Comparison of ENCODE assay signal across 21 cellular contexts in genomic region chr14:95250126-95250824, GRCh38.
DNase-seq lines count a peak whose midpoint lies in the region; ATAC-seq and TF ChIP-seq lines count a peak whose summit lies in the region.
"Had no signal": no experiment of that assay in that cellular context is flagged by ENCODE, and none has a peak within 500 bp of the region (broad histone marks: within the 10 kb centered on the region; RNA-seq: fewer than 3 reads in every experiment).

No MANE protein-coding gene starts in this region.

- H2BK120ac ChIP-seq in mesendoderm (ENCODE audit: low read depth, low read length), result no peak overlapping the region
- no peak overlapping the region for H2BK120ac ChIP-seq in neuronal stem cell (ENCODE audit: low read depth, low read length)

- H3K23ac ChIP-seq in mesendoderm (ENCODE audit: low read length) (no peak overlapping the region), neuronal stem cell (ENCODE audit: low read depth, low read length, poor library complexity) (no peak overlapping the region)

- no peak overlapping the region for H3K4ac ChIP-seq in mesendoderm (ENCODE audit: low read depth, low read length)
- no peak overlapping the region for H3K4ac ChIP-seq in neuronal stem cell (ENCODE audit: low read length)

- no peak overlapping the region for H4K91ac ChIP-seq in neuronal stem cell (ENCODE audit: low read depth, low read length, poor library complexity)

- H3K27me3 Mint-ChIP-seq in MCF 10A (ENCODE audit: insufficient read depth, unreplicated experiment) (no peaks in the 10 kb centered on the region), T-cell (peaks cover 3 to 5% of the 10 kb centered on the region in 2 donors)

- BruUV-seq in MCF 10A (replicated peaks; lab: Mats Ljungman, UMichigan), result no TSS peak

- CTCF ChIA-PET in MCF 10A (lab: Yijun Ruan, JAX) (interaction anchor here (1.6 to 1.7 kb wide), 2 partner anchors 10 to 18 kb away, joined by 5 read pairs; no protein-coding TSS in a partner anchor), T-cell (lab: Charles Lee) (no interaction called here)

- peak overlapping the region; percentile 51 for H3K18ac ChIP-seq in mesendoderm (ENCODE audit: low read length)
- H3K18ac ChIP-seq in neuronal stem cell (ENCODE audit: low read length), result no peak overlapping the region

- no peaks in the 10 kb centered on the region for H3K27me3 ChIP-seq in ACC112 (ENCODE audit: insufficient read depth, low read length)
- no peaks in the 10 kb centered on the region for H3K27me3 ChIP-seq in mesendoderm (ENCODE audit: insufficient read depth, low read length, poor library complexity)
- H3K27me3 ChIP-seq in neuronal stem cell (ENCODE audit: control insufficient read depth in 3 of 3, insufficient read depth in 3 of 3, low read depth in 1 of 3, low read length in 3 of 3), result no peaks in the 10 kb centered on the region
- H3K27me3 ChIP-seq in right atrium auricular region, result no peaks in the 10 kb centered on the region
- H3K27me3 ChIP-seq: left lung, sigmoid colon, upper lobe of left lung had no signal

- no peak overlapping the region for H4K5ac ChIP-seq in mesendoderm (ENCODE audit: low read length)

- H3K4me1 Mint-ChIP-seq in MCF 10A (ENCODE audit: insufficient read depth, unreplicated experiment) (peaks cover 17% of the 10 kb centered on the region), T-cell (no peaks in the 10 kb centered on the region)

- peaks cover 5% of the 10 kb centered on the region for H3K79me2 ChIP-seq in ACC112 (ENCODE audit: control insufficient read depth, insufficient read depth, low read length, unreplicated experiment)
- H3K79me2 ChIP-seq in mesendoderm (ENCODE audit: control insufficient read depth, insufficient read depth, low read length), result no peaks in the 10 kb centered on the region

- H2BK15ac ChIP-seq in mesendoderm (replicated peaks; ENCODE audit: low read depth) (no peak overlapping the region), neuronal stem cell (ENCODE audit: low read length) (no peak overlapping the region)

- WGBS in mesendoderm (ENCODE audit: extremely low coverage, insufficient coverage, low lambda C conversion rate), result no CpG with 5 or more reads among the region's 6 CpGs
- no CpG with 5 or more reads among the region's 6 CpGs for WGBS in neuronal stem cell (ENCODE audit: extremely low coverage in 2 of 2, insufficient read length in 2 of 2, insufficient replicate concordance in 1 of 2), 2 donors

- H3K14ac ChIP-seq in neuronal stem cell (ENCODE audit: low read length), result no peak overlapping the region

- no peak overlapping the region for H3K4me3 Mint-ChIP-seq in MCF 10A (ENCODE audit: unreplicated experiment)
- H3K4me3 Mint-ChIP-seq in T-cell, result no peak overlapping the region
- H3K4me3 Mint-ChIP-seq: activated CD8-positive, alpha-beta T cell treated with anti-CD3 and anti-CD28 coated beads, Interleukin-2, amount 10 ng/mL, durations not matched to agents 7 days and 5 days; activated T-cell treated with anti-CD3 and anti-CD28 coated beads, Interleukin-2, amount 50 U/mL, for 4 hours had no signal

- H2AK5ac ChIP-seq in mesendoderm (ENCODE audit: low read length), result no peak overlapping the region
- H2AK5ac ChIP-seq in neuronal stem cell (ENCODE audit: low read depth, low read length), result no peak overlapping the region

- no peak overlapping the region for H2AFZ ChIP-seq in ACC112 (ENCODE audit: low read length, unreplicated experiment)
- no peak overlapping the region for H2AFZ ChIP-seq in neuronal stem cell (ENCODE audit: low read length)

- H3K27ac Mint-ChIP-seq in MCF 10A (ENCODE audit: low read depth, unreplicated experiment) (no peak overlapping the region), T-cell (no peak overlapping the region)
- H3K27ac Mint-ChIP-seq: activated CD8-positive, alpha-beta T cell treated with anti-CD3 and anti-CD28 coated beads, Interleukin-2, amount 10 ng/mL, durations not matched to agents 7 days and 5 days had no signal

- H2BK5ac ChIP-seq in mesendoderm (ENCODE audit: low read length) (no peak overlapping the region), neuronal stem cell (ENCODE audit: low read length) (no peak overlapping the region)

- POLR2A ChIA-PET in MCF 10A (lab: Yijun Ruan, JAX), result interaction anchor here (0.6 kb wide), 2 partner anchors 159 to 1533 kb away, joined by 3 to 4 read pairs; no protein-coding TSS in a partner anchor
- POLR2A ChIA-PET in T-cell (lab: Charles Lee), result no interaction called here

- H3K4me2 ChIP-seq in mesendoderm (ENCODE audit: low read length), result no peak overlapping the region
- H3K4me2 ChIP-seq in neuronal stem cell (ENCODE audit: insufficient read depth, low read length, poor library complexity, severe bottlenecking), result no peak overlapping the region
- H3K4me2 ChIP-seq: KMS-11 had no signal

- H3K79me1 ChIP-seq in mesendoderm (ENCODE audit: low read length) (no peaks in the 10 kb centered on the region), neuronal stem cell (ENCODE audit: low read depth, low read length) (no peaks in the 10 kb centered on the region)

- H3K36me3 Mint-ChIP-seq in MCF 10A (ENCODE audit: insufficient read depth, unreplicated experiment) (no peaks in the 10 kb centered on the region), T-cell (no peaks in the 10 kb centered on the region)

- peak overlapping the region; percentile 88; the same call in 1 of the 2 replicates for H3K27ac ChIP-seq in ACC112 (ENCODE audit: low read depth, low read length)
- H3K27ac ChIP-seq in VCaP, result peak overlapping the region; percentile 47
- H3K27ac ChIP-seq in mesendoderm (ENCODE audit: low read depth, low read length), result no peak overlapping the region
- no peak overlapping the region for H3K27ac ChIP-seq in neuronal stem cell (replicated peaks; ENCODE audit: low read length)
- no peak overlapping the region for H3K27ac ChIP-seq in right atrium auricular region
- H3K27ac ChIP-seq: KMS-11, left lung, sigmoid colon, upper lobe of left lung had no signal

- H3K4me3 ChIP-seq in ACC112 (ENCODE audit: low read depth, low read length) (no peak overlapping the region), mesendoderm (ENCODE audit: low read length) (no peak overlapping the region), neuronal stem cell (ENCODE audit: low read length in 2 of 2) (no peak overlapping the region), right atrium auricular region (no peak overlapping the region)
- H3K4me3 ChIP-seq: left lung, sigmoid colon, upper lobe of left lung had no signal

- no peak overlapping the region for H2BK12ac ChIP-seq in neuronal stem cell (ENCODE audit: low read length)

- H3K9me3 ChIP-seq in neuronal stem cell (replicated peaks in 1 of 2; ENCODE audit: control insufficient read depth in 2 of 2, insufficient read depth in 1 of 2, low read depth in 1 of 2, low read length in 2 of 2) (no peaks in the 10 kb centered on the region), right atrium auricular region (no peaks in the 10 kb centered on the region)
- H3K9me3 ChIP-seq: left lung, sigmoid colon, upper lobe of left lung had no signal

- H3K56ac ChIP-seq in mesendoderm (ENCODE audit: low read length), result no peak overlapping the region

- peak; percentile 98 for DNase-seq in DMS79 treated with DMSO at 0.1 percent for 48 hours (lab: John Stamatoyannopoulos, UW)
- DNase-seq in mesendoderm, result no peak
- DNase-seq in MCF 10A (ENCODE audit: unreplicated experiment), result no peak
- no peak for DNase-seq in neuronal stem cell (ENCODE audit: low spot score)
- DNase-seq in T-cell, result no peak
- no peak for DNase-seq in right atrium auricular region (ENCODE audit: low spot score)
- DNase-seq: activated CD4-positive, CD25-positive, alpha-beta regulatory T cell; activated CD8-positive, alpha-beta T cell treated with anti-CD3 and anti-CD28 coated beads, Interleukin-2, amount 10 ng/mL, durations not matched to agents 7 days and 5 days; activated naive CD4-positive, alpha-beta T cell treated with anti-CD3 and anti-CD28 coated beads, Interleukin-2, amount 50 U/mL, for 16 hours; activated T-cell treated with anti-CD3 and anti-CD28 coated beads, Interleukin-2, amount 50 U/mL, for 4 hours; COR-L47; GF-D8; HCEC 1CT; left lung; NCI-H1436; sigmoid colon; stimulated activated naive CD4-positive, alpha-beta T cell treated with Interleukin-2 at 50 U/mL for 16 hours; upper lobe of left lung had no signal

- intact Hi-C loops in MCF 10A (cut with micrococcal nuclease), result no loop called here

- peaks cover 38% of the 10 kb centered on the region for H3K4me1 ChIP-seq in ACC112 (ENCODE audit: control insufficient read depth, insufficient read depth, low read length, unreplicated experiment)
- peaks cover 21% of the 10 kb centered on the region for H3K4me1 ChIP-seq in mesendoderm (ENCODE audit: control insufficient read depth, low read depth, low read length)
- H3K4me1 ChIP-seq in neuronal stem cell (ENCODE audit: control insufficient read depth in 2 of 2, insufficient read depth in 1 of 2, low read depth in 1 of 2, low read length in 2 of 2), result peaks cover 16 to 24% of the 10 kb centered on the region in 2 donors
- H3K4me1 ChIP-seq in right atrium auricular region, result peaks cover 0 to 16% of the 10 kb centered on the region in 2 donors
- H3K4me1 ChIP-seq: sigmoid colon had no signal

- H4K8ac ChIP-seq in mesendoderm (ENCODE audit: low read depth, low read length) (no peak overlapping the region), neuronal stem cell (ENCODE audit: low read depth, low read length) (no peak overlapping the region)

- H3K9ac ChIP-seq in mesendoderm (ENCODE audit: low read length) (no peak overlapping the region), neuronal stem cell (ENCODE audit: low read depth, low read length, poor library complexity) (no peak overlapping the region)
- H3K9ac ChIP-seq: KMS-11 had no signal

- no peak for TF ChIP-seq CTCF in VCaP (conservative IDR thresholded peaks at IDR 0.05)
- no peak for TF ChIP-seq CTCF in MCF 10A (IDR thresholded peaks at IDR 0.05; ENCODE audit: unreplicated experiment)
- no peak for TF ChIP-seq CTCF in right atrium auricular region (IDR thresholded peaks at IDR 0.05)

- H3K9me3 Mint-ChIP-seq in MCF 10A (ENCODE audit: unreplicated experiment) (peaks cover 10% of the 10 kb centered on the region), T-cell (peaks cover 0 to 1% (median 0%) of the 10 kb centered on the region in 3 donors)
- H3K9me3 Mint-ChIP-seq: activated T-cell treated with anti-CD3 and anti-CD28 coated beads, Interleukin-2, amount 50 U/mL, for 4 hours had no signal

- no peak for ATAC-seq in T-cell (replicated peaks in 1 of 4)
- ATAC-seq: activated CD8-positive, alpha-beta T cell treated with anti-CD3 and anti-CD28 coated beads, Interleukin-2, amount 10 ng/mL, durations not matched to agents 7 days and 5 days; activated T-cell treated with anti-CD3 and anti-CD28 coated beads, Interleukin-2, amount 50 U/mL, for 4 hours; left lung had no signal

- H3K36me3 ChIP-seq in ACC112 (ENCODE audit: insufficient read depth, low read length) (no peaks in the 10 kb centered on the region), mesendoderm (ENCODE audit: control insufficient read depth, insufficient read depth, low read length) (no peaks in the 10 kb centered on the region), neuronal stem cell (replicated peaks in 1 of 2; ENCODE audit: control insufficient read depth in 2 of 2, insufficient read depth in 2 of 2, low read length in 2 of 2) (no peaks in the 10 kb centered on the region), right atrium auricular region (no peaks in the 10 kb centered on the region)
- H3K36me3 ChIP-seq: left lung, sigmoid colon, upper lobe of left lung had no signal

Comparison
In these comparisons a context has a peak if more than half of its experiments do, and no peak if none do; other contexts are left out.
1. H3K27ac ChIP-seq: peak in ACC112 (single experiment) and VCaP (single experiment); none in mesendoderm (single experiment), neuronal stem cell (single experiment) and right atrium auricular region (0 of 2).